22 cellular contexts compared by ENCODE assay signal in the genomic region with DNA sequence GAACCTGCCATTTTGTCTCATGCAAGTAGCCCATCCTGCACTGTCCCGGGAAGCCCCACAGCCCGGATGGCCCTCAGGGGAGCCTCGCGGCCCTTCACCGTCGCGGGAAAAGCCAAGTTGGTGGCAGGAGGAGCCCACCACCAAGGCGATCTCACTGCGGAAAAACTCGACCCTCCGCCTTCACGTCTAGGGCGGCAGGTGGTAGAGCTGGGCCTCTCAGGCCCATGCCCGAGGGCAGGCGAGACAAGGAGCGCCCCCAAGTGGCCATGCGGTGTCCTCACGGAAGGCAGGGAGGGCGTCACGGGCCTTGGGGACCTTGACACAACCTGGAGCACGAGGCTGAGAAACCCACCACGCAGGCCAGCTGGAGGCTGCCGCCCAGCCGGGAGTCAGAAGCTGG. TPM values are rescaled to one million over a fixed set of nuclear protein-coding genes. Genes with fewer than 3 reads are reported as not detected.
DNase-seq lines count a peak whose midpoint lies in the region; ATAC-seq and TF ChIP-seq lines count a peak whose summit lies in the region.
"Had no signal": no experiment of that assay in that cellular context is flagged by ENCODE, and none has a peak within 500 bp of the region (broad histone marks: within the 10 kb centered on the region; RNA-seq: fewer than 3 reads in every experiment).

No MANE protein-coding gene starts in this region.

- H3K9ac ChIP-seq in OCI-LY1 (ENCODE audit: low read length): no peak overlapping the region

- H3F3A ChIP-seq in OCI-LY1 (ENCODE audit: insufficient read depth, low read length): no peaks in the 10 kb centered on the region

- H3K9me2 ChIP-seq in OCI-LY1 (ENCODE audit: low read depth, low read length): no peaks in the 10 kb centered on the region

- no peak for ATAC-seq in activated CD4-positive, alpha-beta T cell treated with anti-CD3 and anti-CD28 coated beads for 36 hours
- ATAC-seq in right cardiac atrium: no peak
- ATAC-seq: naive thymus-derived CD8-positive, alpha-beta T cell; stimulated activated naive CD8-positive, alpha-beta T cell treated with anti-CD3 and anti-CD28 coated beads, Interleukin-15, amount 100 ng/mL, for 72 hours had no signal

- H3K27me3 ChIP-seq in OCI-LY1 (ENCODE audit: insufficient read depth, low read length) (no peaks in the 10 kb centered on the region), right cardiac atrium (ENCODE audit: control insufficient read depth, insufficient read depth) (no peaks in the 10 kb centered on the region)
- H3K27me3 ChIP-seq: breast epithelium had no signal

- no peak overlapping the region for H2AFZ ChIP-seq in OCI-LY1 (ENCODE audit: low read length)

- H3K4me3 ChIP-seq in OCI-LY1 (ENCODE audit: low read depth, low read length, poor library complexity, severe bottlenecking) (peak overlapping the region; percentile 8), right cardiac atrium (ENCODE audit: low read length) (no peak overlapping the region)
- H3K4me3 ChIP-seq: breast epithelium, SK-N-MC, upper lobe of left lung had no signal

- H3K36me3 ChIP-seq in OCI-LY1 (ENCODE audit: insufficient read depth, low read length): no peaks in the 10 kb centered on the region
- H3K36me3 ChIP-seq: breast epithelium, upper lobe of left lung had no signal

- no peaks in the 10 kb centered on the region for H3K79me2 ChIP-seq in OCI-LY1 (ENCODE audit: insufficient read depth, low read length)

- H3K27ac Mint-ChIP-seq in activated CD4-positive, alpha-beta T cell treated with anti-CD3 and anti-CD28 coated beads for 36 hours: no peak overlapping the region
- H3K27ac Mint-ChIP-seq: activated T-helper 2 cell treated with anti-CD3 and anti-CD28 coated beads, Interferon-gamma antibody, Interleukin-2, Interleukin-4, amounts not matched to agents 10 μg/mL and 5 μg/mL and 100 μg/mL, durations not matched to agents 14 hours and 24 hours and 36 hours; dendritic cell treated with granulocyte-macrophage colony-stimulating factor and Interleukin-4, amounts not matched to agents 40 ng/mL and 50 ng/mL, for 4 days; naive thymus-derived CD8-positive, alpha-beta T cell had no signal

- no peaks in the 10 kb centered on the region for H3K4me1 Mint-ChIP-seq in activated CD4-positive, alpha-beta T cell treated with anti-CD3 and anti-CD28 coated beads for 36 hours
- H3K4me1 Mint-ChIP-seq: stimulated activated naive CD8-positive, alpha-beta T cell treated with anti-CD3 and anti-CD28 coated beads, Interleukin-15, amount 100 ng/mL, for 72 hours had no signal

- intact Hi-C loops in activated CD4-positive, alpha-beta T cell treated with anti-CD3 and anti-CD28 coated beads for 36 hours (cut with DNase I, micrococcal nuclease): no loop called here
- intact Hi-C loops in right cardiac atrium (cut with DNase I): no loop called here

- H3K4me1 ChIP-seq in OCI-LY1 (ENCODE audit: insufficient read depth, low read length, severe bottlenecking) (peaks cover 17% of the 10 kb centered on the region), right cardiac atrium (ENCODE audit: control insufficient read depth, insufficient read depth, low read length) (no peaks in the 10 kb centered on the region)
- H3K4me1 ChIP-seq: breast epithelium, upper lobe of left lung had no signal

- peak overlapping the region; percentile 28; the same call in 1 of the 2 replicates for H3K4me2 ChIP-seq in OCI-LY1 (ENCODE audit: low read length)

- CTCF ChIA-PET in activated CD4-positive, alpha-beta T cell treated with anti-CD3 and anti-CD28 coated beads for 36 hours (lab: Charles Lee): interaction anchor here (0.8 kb wide), 1 partner anchor 10 kb away, joined by 3 read pairs; no protein-coding TSS in a partner anchor

- H3K9me3 Mint-ChIP-seq in activated CD4-positive, alpha-beta T cell treated with anti-CD3 and anti-CD28 coated beads for 36 hours (ENCODE audit: low read depth): no peaks in the 10 kb centered on the region
- H3K9me3 Mint-ChIP-seq: activated T-helper 2 cell treated with anti-CD3 and anti-CD28 coated beads, Interferon-gamma antibody, Interleukin-2, Interleukin-4, amounts not matched to agents 10 μg/mL and 5 μg/mL and 100 μg/mL, durations not matched to agents 14 hours and 24 hours and 36 hours; dendritic cell treated with granulocyte-macrophage colony-stimulating factor and Interleukin-4, amounts not matched to agents 40 ng/mL and 50 ng/mL, for 4 days; naive thymus-derived CD8-positive, alpha-beta T cell; stimulated activated naive CD8-positive, alpha-beta T cell treated with anti-CD3 and anti-CD28 coated beads, Interleukin-15, amount 100 ng/mL, for 72 hours had no signal

- TF ChIP-seq CTCF in GM12872 (IDR thresholded peaks at IDR 0.05; ENCODE audit: insufficient read depth, low read depth, low read length): peak; percentile 35; the same call in 2 of the 3 replicates
- peak; percentile 69 for TF ChIP-seq CTCF in OCI-LY1 (IDR thresholded peaks at IDR 0.05; ENCODE audit: low read length)

- no peaks in the 10 kb centered on the region for H3K9me3 ChIP-seq in OCI-LY1 (ENCODE audit: low read length)
- H3K9me3 ChIP-seq in right cardiac atrium (ENCODE audit: control insufficient read depth, low read length): no peaks in the 10 kb centered on the region
- H3K9me3 ChIP-seq: breast epithelium, upper lobe of left lung had no signal

- 86% methylated on average over 24 of the region's 24 CpGs for WGBS in right cardiac atrium

- H3K27me3 Mint-ChIP-seq in activated CD4-positive, alpha-beta T cell treated with anti-CD3 and anti-CD28 coated beads for 36 hours: no peaks in the 10 kb centered on the region
- H3K27me3 Mint-ChIP-seq: dendritic cell treated with granulocyte-macrophage colony-stimulating factor and Interleukin-4, amounts not matched to agents 40 ng/mL and 50 ng/mL, for 4 days; stimulated activated naive CD8-positive, alpha-beta T cell treated with anti-CD3 and anti-CD28 coated beads, Interleukin-15, amount 100 ng/mL, for 72 hours had no signal

- H3K4me3 Mint-ChIP-seq in activated CD4-positive, alpha-beta T cell treated with anti-CD3 and anti-CD28 coated beads for 36 hours: no peak overlapping the region
- H3K4me3 Mint-ChIP-seq: dendritic cell treated with granulocyte-macrophage colony-stimulating factor and Interleukin-4, amounts not matched to agents 40 ng/mL and 50 ng/mL, for 4 days; naive thymus-derived CD8-positive, alpha-beta T cell; stimulated activated naive CD8-positive, alpha-beta T cell treated with anti-CD3 and anti-CD28 coated beads, Interleukin-15, amount 100 ng/mL, for 72 hours had no signal

- DNase-seq in activated CD4-positive, alpha-beta T cell treated with anti-CD3 and anti-CD28 coated beads for 36 hours: peak; percentile 32
- DNase-seq in activated CD4-positive, alpha-beta T cell treated with anti-CD3 and anti-CD28 coated beads, Interleukin-2, amount 50 U/mL, for 1 hour: no peak
- DNase-seq in iPS-NIHi7 (ENCODE audit: extremely low spot score) (peak; percentile 68), DMS114 treated with DMSO at 0.1 percent for 48 hours (lab: John Stamatoyannopoulos, UW; ENCODE audit: unreplicated experiment) (no peak), ecto neural progenitor cell (ENCODE audit: low spot score) (no peak), right cardiac atrium (no peak)
- DNase-seq: foreskin melanocyte; GDM1; naive thymus-derived CD8-positive, alpha-beta T cell; NCI-H187; NCI-H226; stimulated activated CD4-positive, alpha-beta T cell treated with anti-CD3 and anti-CD28 coated beads, Interleukin-2, amount 100 ng/mL, for 48 hours; stimulated activated naive CD8-positive, alpha-beta T cell treated with anti-CD3 and anti-CD28 coated beads, Interleukin-15, amount 100 ng/mL, for 72 hours; T-helper 9 cell had no signal

- H3K36me3 Mint-ChIP-seq in activated CD4-positive, alpha-beta T cell treated with anti-CD3 and anti-CD28 coated beads for 36 hours (ENCODE audit: low read depth): no peaks in the 10 kb centered on the region
- H3K36me3 Mint-ChIP-seq: naive thymus-derived CD8-positive, alpha-beta T cell had no signal

- no peak overlapping the region for H3K27ac ChIP-seq in OCI-LY1 (ENCODE audit: low read depth, low read length, poor library complexity, severe bottlenecking)
- no peak overlapping the region for H3K27ac ChIP-seq in right cardiac atrium (ENCODE audit: low read length)
- H3K27ac ChIP-seq: breast epithelium, SK-N-MC, upper lobe of left lung had no signal

- POLR2A ChIA-PET in activated CD4-positive, alpha-beta T cell treated with anti-CD3 and anti-CD28 coated beads for 36 hours (lab: Charles Lee): no interaction called here

- H4K20me1 ChIP-seq in OCI-LY1 (ENCODE audit: insufficient read depth, low read length): no peaks in the 10 kb centered on the region

RNA-seq across cellular contexts. Expression of gene SKA1, which starts 34.8 kb away (rescaled TPM):
- total RNA-seq in activated CD4-positive, alpha-beta T cell treated with anti-CD3 and anti-CD28 coated beads for 36 hours: 10 to 100 TPM; 38.6 to 48.3 TPM
- under 1 TPM; 0.11 to 0.49 (median 0.28) TPM for total RNA-seq in right cardiac atrium
- polyA plus RNA-seq in right cardiac atrium: 0.14 TPM
- total RNA-seq: mesenteric fat pad had no signal

RNA-seq across cellular contexts. Expression of gene CXXC1, which starts 52.6 kb away (rescaled TPM):
- total RNA-seq in activated CD4-positive, alpha-beta T cell treated with anti-CD3 and anti-CD28 coated beads for 36 hours: 10 to 100 TPM; 68.6 to 80.0 TPM
- 10 to 100 TPM; 31.9 to 52.3 (median 42.1) TPM for total RNA-seq in right cardiac atrium
- 34.2 TPM for polyA plus RNA-seq in right cardiac atrium

RNA-seq across cellular contexts. Expression of gene MBD1, which starts 58.8 kb away (rescaled TPM):
- total RNA-seq in activated CD4-positive, alpha-beta T cell treated with anti-CD3 and anti-CD28 coated beads for 36 hours: 10 to 100 TPM; 62.2 to 70.5 TPM
- total RNA-seq in right cardiac atrium: 10 to 100 TPM; 44.7 to 59.7 (median 55.9) TPM
- 30.3 TPM for polyA plus RNA-seq in right cardiac atrium

Comparison
In these comparisons a context has a peak if more than half of its experiments do, and no peak if none do; other contexts are left out.
1. DNase-seq: peak in activated CD4-positive, alpha-beta T cell treated with anti-CD3 and anti-CD28 coated beads for 36 hours (single experiment) and iPS-NIHi7 (single experiment); none in activated CD4-positive, alpha-beta T cell treated with anti-CD3 and anti-CD28 coated beads, Interleukin-2, amount 50 U/mL, for 1 hour (single experiment), DMS114 treated with DMSO at 0.1 percent for 48 hours (single experiment), ecto neural progenitor cell (single experiment) and right cardiac atrium (0 of 3).
2. RNA of gene SKA1, which starts 34.8 kb away (total RNA-seq): 38.6 to 48.3 TPM in activated CD4-positive, alpha-beta T cell treated with anti-CD3 and anti-CD28 coated beads for 36 hours; 0.11 to 0.49 TPM in right cardiac atrium; every median in the first group is over 10 times any median in the second.